ENCODE assay signal across 1 cellular context in genomic region chr1:161766102-161766981, GRCh38.
TF ChIP-seq lines count a peak whose summit lies in the region.

ATF6 (plus strand) TSS chr1:161766320; CDS start chr1:161766361, 41 bp downstream.

TF ChIP-seq in HepG2, 621 proteins besides CTCF, POLR2A, EP300 and RAD21 (continued from another document and continues in another):
- TF ChIP-seq ZNF841 (CRISPR knock-in tag; IDR thresholded peaks at IDR 0.05; ENCODE audit: borderline replicate concordance) = no peak
- no peak for TF ChIP-seq ZNF776 (CRISPR knock-in tag; IDR thresholded peaks at IDR 0.05)
- TF ChIP-seq ARID2 (CRISPR knock-in tag; IDR thresholded peaks at IDR 0.05; ENCODE audit: borderline replicate concordance) = no peak
- TF ChIP-seq JUNB (CRISPR knock-in tag; IDR thresholded peaks at IDR 0.05; ENCODE audit: borderline replicate concordance) = no peak
- TF ChIP-seq HIVEP1 (CRISPR knock-in tag; IDR thresholded peaks at IDR 0.05) = peak; percentile 61; the same call in 1 of the 2 replicates
- no peak for TF ChIP-seq FOXK2 (IDR thresholded peaks at IDR 0.05)
- TF ChIP-seq WIZ (CRISPR knock-in tag; IDR thresholded peaks at IDR 0.05) = no peak
- TF ChIP-seq ZBTB1 (CRISPR knock-in tag; IDR thresholded peaks at IDR 0.05; ENCODE audit: borderline replicate concordance) = no peak
- TF ChIP-seq FOXA1 (IDR thresholded peaks at IDR 0.05) = peak; percentile 74; the same call in 1 of the 2 replicates
- peak; percentile 84 for TF ChIP-seq FOXA1 (CRISPR knock-in tag; IDR thresholded peaks at IDR 0.05)
- peak; percentile 83; the same call in 1 of the 2 replicates for TF ChIP-seq PHF21A (CRISPR knock-in tag; IDR thresholded peaks at IDR 0.05)
- TF ChIP-seq MAZ (IDR thresholded peaks at IDR 0.05; ENCODE audit: borderline replicate concordance, low read depth, low read length) = no peak
- peak; percentile 61; the same call in 1 of the 2 replicates for TF ChIP-seq MAZ (CRISPR knock-in tag; IDR thresholded peaks at IDR 0.05; ENCODE audit: low read depth)
- TF ChIP-seq SMAD9 (CRISPR knock-in tag; IDR thresholded peaks at IDR 0.05) = no peak
- TF ChIP-seq SSRP1 (CRISPR knock-in tag; IDR thresholded peaks at IDR 0.05) = peak; percentile 45; the same call in 1 of the 2 replicates
- TF ChIP-seq ZNF746 (CRISPR knock-in tag; IDR thresholded peaks at IDR 0.05) = peak; percentile 39; the same call in 1 of the 2 replicates
- no peak for TF ChIP-seq ZNF660 (CRISPR knock-in tag; IDR thresholded peaks at IDR 0.05; ENCODE audit: borderline replicate concordance, low read depth)
- peak; percentile 49; the same call in 1 of the 2 replicates for TF ChIP-seq ZSCAN9 (CRISPR knock-in tag; IDR thresholded peaks at IDR 0.05; ENCODE audit: borderline replicate concordance)
- TF ChIP-seq HNRNPL (IDR thresholded peaks at IDR 0.05; ENCODE audit: low read depth, low read length) = no peak
- TF ChIP-seq CSRNP1 (CRISPR knock-in tag; IDR thresholded peaks at IDR 0.05) = no peak
- TF ChIP-seq ZNF780A (CRISPR knock-in tag; IDR thresholded peaks at IDR 0.05) = no peak
- no peak for TF ChIP-seq ATF7 (IDR thresholded peaks at IDR 0.05)
- TF ChIP-seq ATF7 (CRISPR knock-in tag; IDR thresholded peaks at IDR 0.05) = 0 out of 2 replicates have a peak, but pooled peaks have one; percentile 69
- TF ChIP-seq PAWR (CRISPR knock-in tag; IDR thresholded peaks at IDR 0.05; ENCODE audit: borderline replicate concordance) = no peak
- TF ChIP-seq ZNF589 (CRISPR knock-in tag; conservative IDR thresholded peaks at IDR 0.05) = no peak
- TF ChIP-seq ZNF761 (CRISPR knock-in tag; conservative IDR thresholded peaks at IDR 0.05) = 0 out of 2 replicates have a peak, but pooled peaks have one; percentile 33
- peak; percentile 69; the same call in 1 of the 2 replicates for TF ChIP-seq NCOR1 (IDR thresholded peaks at IDR 0.05; ENCODE audit: borderline replicate concordance, low read length)
- TF ChIP-seq FOSL2 (CRISPR knock-in tag; IDR thresholded peaks at IDR 0.05) = peak; percentile 70
- no peak for TF ChIP-seq ZNF546 (CRISPR knock-in tag; conservative IDR thresholded peaks at IDR 0.05)
- no peak for TF ChIP-seq CHCHD3 (CRISPR knock-in tag; IDR thresholded peaks at IDR 0.05)
- TF ChIP-seq HBP1 (CRISPR knock-in tag; IDR thresholded peaks at IDR 0.05; ENCODE audit: low read depth) = peak; percentile 76; the same call in 1 of the 2 replicates
- TF ChIP-seq ATF4 (CRISPR knock-in tag; IDR thresholded peaks at IDR 0.05) = peak in 1 of 2 experiments; percentile 69; a peak in 2 of 4 replicates
- TF ChIP-seq KLF13 (CRISPR knock-in tag; IDR thresholded peaks at IDR 0.05) = no peak
- TF ChIP-seq RNF219 (CRISPR knock-in tag; IDR thresholded peaks at IDR 0.05) = 0 out of 2 replicates have a peak, but pooled peaks have one; percentile 37
- no peak for TF ChIP-seq ZNF83 (CRISPR knock-in tag; IDR thresholded peaks at IDR 0.05; ENCODE audit: borderline replicate concordance)
- TF ChIP-seq SRSF4 (IDR thresholded peaks at IDR 0.05; ENCODE audit: low read depth, low read length, poor library complexity, severe bottlenecking) = no peak
- TF ChIP-seq RBM22 (optimal IDR thresholded peaks at IDR 0.05; ENCODE audit: low read length) = no peak
- TF ChIP-seq ZNF354B (CRISPR knock-in tag; IDR thresholded peaks at IDR 0.05) = no peak
- no peak for TF ChIP-seq ZNF274 (CRISPR knock-in tag; IDR thresholded peaks at IDR 0.05)
- TF ChIP-seq POLR2AphosphoS2 (IDR thresholded peaks at IDR 0.05; ENCODE audit: low read depth, low read length) = no peak
- peak; percentile 97 for TF ChIP-seq SAP130 (CRISPR knock-in tag; IDR thresholded peaks at IDR 0.05; ENCODE audit: low read depth)
- 0 out of 2 replicates have a peak, but pooled peaks have one; percentile 14 for TF ChIP-seq ZNF24 (IDR thresholded peaks at IDR 0.05)
- TF ChIP-seq ZSCAN25 (CRISPR knock-in tag; IDR thresholded peaks at IDR 0.05) = peak; percentile 37; the same call in 1 of the 2 replicates
- TF ChIP-seq DDIT3 (CRISPR knock-in tag; IDR thresholded peaks at IDR 0.05) = no peak
- no peak for TF ChIP-seq ZNF430 (CRISPR knock-in tag; IDR thresholded peaks at IDR 0.05)
- TF ChIP-seq E2F1 (CRISPR knock-in tag; IDR thresholded peaks at IDR 0.05) = no peak
- TF ChIP-seq CBX5 (CRISPR knock-in tag; IDR thresholded peaks at IDR 0.05; ENCODE audit: borderline replicate concordance) = no peak; the same call in 1 of the 2 replicates
- no peak for TF ChIP-seq KLF12 (CRISPR knock-in tag; IDR thresholded peaks at IDR 0.05; ENCODE audit: borderline replicate concordance)
- no peak for TF ChIP-seq ZNF30 (CRISPR knock-in tag; IDR thresholded peaks at IDR 0.05)
- no peak for TF ChIP-seq ZNF275 (CRISPR knock-in tag; IDR thresholded peaks at IDR 0.05; ENCODE audit: borderline replicate concordance)
- peak; percentile 28; the same call in 1 of the 2 replicates for TF ChIP-seq NR2F2 (IDR thresholded peaks at IDR 0.05; ENCODE audit: borderline replicate concordance, low read depth)
- no peak for TF ChIP-seq ZNF710 (CRISPR knock-in tag; IDR thresholded peaks at IDR 0.05; ENCODE audit: borderline replicate concordance)
- TF ChIP-seq ZHX2 (IDR thresholded peaks at IDR 0.05; ENCODE audit: low read depth) = peak; percentile 95
- no peak for TF ChIP-seq ZHX2 (CRISPR knock-in tag; IDR thresholded peaks at IDR 0.05; ENCODE audit: borderline replicate concordance)
- no peak for TF ChIP-seq HOXA7 (CRISPR knock-in tag; IDR thresholded peaks at IDR 0.05)
